Comparison of ENCODE assay signal across 7 cellular contexts in genomic region chr17:2852729-2853110, GRCh38. TPM values are rescaled to one million over a fixed set of nuclear protein-coding genes. Genes with fewer than 3 reads are reported as not detected.
DNase-seq lines count a peak whose midpoint lies in the region; ATAC-seq and TF ChIP-seq lines count a peak whose summit lies in the region.

No MANE protein-coding gene starts in this region.

- H3K36me3 ChIP-seq in HUES48 (ENCODE audit: control insufficient read depth, insufficient read depth, low read length) = peaks cover 6% of the 10 kb centered on the region; the same call in 1 of the 2 replicates
- H3K36me3 ChIP-seq in kidney epithelial cell (ENCODE audit: control insufficient read depth, insufficient read depth, low read length) = no peaks in the 10 kb centered on the region
- H3K36me3 ChIP-seq in stomach = no peaks in the 10 kb centered on the region

- no peaks in the 10 kb centered on the region for H3K36me3 Mint-ChIP-seq in brain

- ATAC-seq in HG02798 (IDR thresholded peaks at IDR 0.05; ENCODE audit: poor library complexity, unreplicated experiment) (no peak), GM21723 (IDR thresholded peaks at IDR 0.05; ENCODE audit: unreplicated experiment) (no peak), GM21619 (IDR thresholded peaks at IDR 0.05; ENCODE audit: unreplicated experiment) (no peak)

- H3K27ac ChIP-seq in HUES48 (ENCODE audit: low read depth, low read length) (peak overlapping the region; percentile 72), stomach (peak overlapping the region; percentile 64 to 94 (median 89))

- H3K4me1 ChIP-seq in HUES48 (ENCODE audit: control insufficient read depth, insufficient read depth, low read length) (peaks cover 32% of the 10 kb centered on the region), stomach (peaks cover 30 to 62% (median 36%) of the 10 kb centered on the region in 4 donors)

- H3K4me3 ChIP-seq in HUES48 (ENCODE audit: low read depth, low read length) = peak overlapping the region; percentile 96
- H3K4me3 ChIP-seq in kidney epithelial cell (ENCODE audit: low read depth, low read length) = peak overlapping the region; percentile 59
- H3K4me3 ChIP-seq in stomach = peak overlapping the region; percentile 63 to 74 (median 66)

- peaks cover 22% of the 10 kb centered on the region for H3K4me1 Mint-ChIP-seq in brain

- TF ChIP-seq CTCF in brain (conservative IDR thresholded peaks at IDR 0.05) (no peak), kidney epithelial cell (IDR thresholded peaks at IDR 0.05; ENCODE audit: insufficient read depth, low read length, poor library complexity, severe bottlenecking) (no peak), stomach (IDR thresholded peaks at IDR 0.05) (no peak)

- peaks cover 0 to 14% (median 2%) of the 10 kb centered on the region in 5 experiments for H3K9me3 Mint-ChIP-seq in brain

- H3K27me3 ChIP-seq in HUES48 (ENCODE audit: control insufficient read depth, insufficient read depth, low read length) (peaks cover 8% of the 10 kb centered on the region; the same call in 1 of the 2 replicates), kidney epithelial cell (ENCODE audit: control insufficient read depth, insufficient read depth, low read length) (no peaks in the 10 kb centered on the region), stomach (peaks cover 0 to 40% (median 12%) of the 10 kb centered on the region in 3 donors)

- H3K27ac Mint-ChIP-seq in brain = no peak overlapping the region

- TF ChIP-seq EP300 in stomach (IDR thresholded peaks at IDR 0.05) = no peak

- no peaks in the 10 kb centered on the region for H3K9me3 ChIP-seq in HUES48 (ENCODE audit: control insufficient read depth, insufficient read depth, low read length)
- no peaks in the 10 kb centered on the region for H3K9me3 ChIP-seq in stomach

- peaks cover 83% of the 10 kb centered on the region for H3K27me3 Mint-ChIP-seq in brain

- peak overlapping the region; percentile 66; the same call in 1 of the 2 replicates for H3K9ac ChIP-seq in HUES48 (ENCODE audit: low read depth, low read length)

- TF ChIP-seq POLR2A in stomach (IDR thresholded peaks at IDR 0.05) = no peak

- H3K4me3 Mint-ChIP-seq in brain = peak overlapping the region in 4 of 5 experiments; percentile 37 to 76 (median 65)

- no peak for DNase-seq in kidney epithelial cell (ENCODE audit: low read depth)
- DNase-seq in stomach = no peak

- intact Hi-C loops in stomach (cut with DNase I; ENCODE audit: low total_unique reads) = loop anchor here (5.0 kb wide), 1 partner anchor 155 kb away; no protein-coding TSS in a partner anchor

- 39 to 52% (median 42%) methylated on average over 25 to 36 of the region's 36 CpGs for WGBS in stomach, 5 donors

RNA-seq across cellular contexts. Expression of gene RAP1GAP2, which starts 56.5 kb away (rescaled TPM):
- polyA plus RNA-seq in brain (ENCODE audit: insufficient read depth, low read depth, low replicate concordance) (30.9 TPM), stomach (10 to 100 TPM; 11.8 to 25.0 (median 17.9) TPM)
- total RNA-seq in kidney epithelial cell (42.8 and 51.6 TPM in 2 replicates), stomach (10 to 100 TPM; 26.4 to 92.4 (median 50.7) TPM)
